ENCODE assay signal across 8 cellular contexts in the genomic region with DNA sequence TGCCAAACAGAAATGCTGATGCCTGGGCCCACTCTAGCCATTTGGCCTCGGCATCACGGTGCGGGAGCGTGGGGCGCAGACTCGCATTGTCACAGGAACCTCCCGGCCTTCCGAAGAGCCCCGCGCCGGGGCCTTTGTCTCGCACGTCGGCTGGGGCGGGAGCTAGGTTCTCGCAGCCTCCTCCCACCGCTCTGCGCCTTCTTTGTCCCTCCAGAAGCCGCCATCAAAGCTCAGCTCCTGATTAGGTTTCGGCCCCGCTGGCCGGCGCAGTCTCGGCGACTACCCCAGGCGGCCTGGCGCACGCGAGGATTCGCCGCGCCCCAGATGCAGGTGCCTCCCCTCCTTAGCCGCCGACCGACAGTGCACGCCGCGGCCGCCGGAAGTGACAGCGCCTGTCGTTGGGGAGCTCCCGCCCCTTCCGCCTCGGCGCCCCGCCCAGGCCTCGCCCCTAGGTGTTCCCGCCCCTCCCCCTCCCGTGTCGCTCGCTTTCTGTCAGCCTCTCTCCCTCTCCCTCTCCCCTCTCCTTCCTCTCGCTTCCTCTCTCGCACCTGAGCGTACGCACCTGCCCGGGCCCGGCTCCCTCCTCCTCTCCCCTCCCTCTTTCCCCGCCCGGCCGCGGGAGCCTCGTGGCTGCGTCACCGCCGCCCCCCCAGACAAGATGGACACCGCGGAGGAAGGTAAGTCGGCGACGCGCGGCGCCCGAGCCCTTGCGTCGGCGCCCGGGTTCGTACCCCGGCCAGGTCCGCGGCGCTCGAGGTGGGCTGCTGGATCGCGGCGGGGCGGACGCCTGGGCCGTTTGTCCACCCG. TPM values are rescaled to one million over a fixed set of nuclear protein-coding genes. Genes with fewer than 3 reads are reported as not detected.
DNase-seq lines count a peak whose midpoint lies in the region; ATAC-seq and TF ChIP-seq lines count a peak whose summit lies in the region.

A gene with protein sequence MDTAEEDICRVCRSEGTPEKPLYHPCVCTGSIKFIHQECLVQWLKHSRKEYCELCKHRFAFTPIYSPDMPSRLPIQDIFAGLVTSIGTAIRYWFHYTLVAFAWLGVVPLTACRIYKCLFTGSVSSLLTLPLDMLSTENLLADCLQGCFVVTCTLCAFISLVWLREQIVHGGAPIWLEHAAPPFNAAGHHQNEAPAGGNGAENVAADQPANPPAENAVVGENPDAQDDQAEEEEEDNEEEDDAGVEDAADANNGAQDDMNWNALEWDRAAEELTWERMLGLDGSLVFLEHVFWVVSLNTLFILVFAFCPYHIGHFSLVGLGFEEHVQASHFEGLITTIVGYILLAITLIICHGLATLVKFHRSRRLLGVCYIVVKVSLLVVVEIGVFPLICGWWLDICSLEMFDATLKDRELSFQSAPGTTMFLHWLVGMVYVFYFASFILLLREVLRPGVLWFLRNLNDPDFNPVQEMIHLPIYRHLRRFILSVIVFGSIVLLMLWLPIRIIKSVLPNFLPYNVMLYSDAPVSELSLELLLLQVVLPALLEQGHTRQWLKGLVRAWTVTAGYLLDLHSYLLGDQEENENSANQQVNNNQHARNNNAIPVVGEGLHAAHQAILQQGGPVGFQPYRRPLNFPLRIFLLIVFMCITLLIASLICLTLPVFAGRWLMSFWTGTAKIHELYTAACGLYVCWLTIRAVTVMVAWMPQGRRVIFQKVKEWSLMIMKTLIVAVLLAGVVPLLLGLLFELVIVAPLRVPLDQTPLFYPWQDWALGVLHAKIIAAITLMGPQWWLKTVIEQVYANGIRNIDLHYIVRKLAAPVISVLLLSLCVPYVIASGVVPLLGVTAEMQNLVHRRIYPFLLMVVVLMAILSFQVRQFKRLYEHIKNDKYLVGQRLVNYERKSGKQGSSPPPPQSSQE (plus strand): TSS at position 455 of the 807 bp plus-strand sequence. CDS start 204 bp downstream, at position 659.

- H3K27me3 ChIP-seq in A673 (replicated peaks; ENCODE audit: insufficient read depth, low read depth, low read length, poor library complexity): no peaks in the 10 kb centered on the region
- no peaks in the 10 kb centered on the region for H3K27me3 ChIP-seq in WERI-Rb-1 (ENCODE audit: insufficient read depth, low read depth, severe bottlenecking)
- H3K27me3 ChIP-seq in breast epithelium: no peaks in the 10 kb centered on the region
- peaks cover 14% of the 10 kb centered on the region for H3K27me3 ChIP-seq in iPS-20b (ENCODE audit: insufficient read depth, low read length)

- H3K36me3 ChIP-seq in A673 (ENCODE audit: insufficient read depth, low read length, poor library complexity, severe bottlenecking) (no peaks in the 10 kb centered on the region), WERI-Rb-1 (peaks cover 15% of the 10 kb centered on the region), breast epithelium (no peaks in the 10 kb centered on the region), iPS-20b (ENCODE audit: insufficient read depth, low read depth, low read length) (no peaks in the 10 kb centered on the region)

- DNase-seq in A673 (ENCODE audit: low spot score): peak; percentile 93
- peak; percentile 91 for DNase-seq in NCI-H2196 treated with DMSO at 0.1 percent for 48 hours (lab: John Stamatoyannopoulos, UW; ENCODE audit: unreplicated experiment)
- peak; percentile 99 for DNase-seq in WERI-Rb-1
- DNase-seq in breast epithelium (ENCODE audit: low spot score in 2 of 2): peak; percentile 93 to 97

- H3K4me3 ChIP-seq in A673 (ENCODE audit: low read depth, low read length, poor library complexity, severe bottlenecking) (peak within 1 kb of the TSS; percentile 78), WERI-Rb-1 (ENCODE audit: low read depth, low read length) (peak within 1 kb of the TSS; percentile 93), breast epithelium (peak within 1 kb of the TSS; percentile 77 to 99 (median 97)), iPS-20b (ENCODE audit: low read length) (peak within 1 kb of the TSS; percentile 97), skin epidermis (peak within 1 kb of the TSS; percentile 68 to 99 (median 95))

- peak; percentile 87 for TF ChIP-seq POLR2A in breast epithelium (IDR thresholded peaks at IDR 0.05)

- POLR2A ChIA-PET in A673 (lab: Charles Lee; ENCODE audit: low non-redundant PET): no interaction called here

- peak within 1 kb of the TSS; percentile 92 for H3K9ac ChIP-seq in iPS-20b (ENCODE audit: low read depth, low read length)

- no peaks in the 10 kb centered on the region for H3K9me3 ChIP-seq in A673 (ENCODE audit: low read depth, low read length, poor library complexity, severe bottlenecking)
- H3K9me3 ChIP-seq in WERI-Rb-1 (ENCODE audit: severe bottlenecking): no peaks in the 10 kb centered on the region
- no peaks in the 10 kb centered on the region for H3K9me3 ChIP-seq in breast epithelium
- no peaks in the 10 kb centered on the region for H3K9me3 ChIP-seq in iPS-20b (ENCODE audit: insufficient read depth, low read depth, low read length)

- CTCF ChIA-PET in A673 (lab: Charles Lee): no interaction called here

- ATAC-seq in GM18870 (IDR thresholded peaks at IDR 0.05; ENCODE audit: unreplicated experiment): peak; percentile 70
- ATAC-seq in HG03135 (IDR thresholded peaks at IDR 0.05; ENCODE audit: unreplicated experiment): peak; percentile 82

- H3K27ac ChIP-seq in A673 (ENCODE audit: low read depth, low read length, poor library complexity, severe bottlenecking) (peak within 1 kb of the TSS; percentile 97), WERI-Rb-1 (peak within 1 kb of the TSS; percentile 100), breast epithelium (peak within 1 kb of the TSS; percentile 95 to 99), iPS-20b (ENCODE audit: low read length) (peak within 1 kb of the TSS; percentile 94), skin epidermis (peak within 1 kb of the TSS; percentile 93 to 100 (median 98))

- intact Hi-C loops in A673 (cut with micrococcal nuclease; ENCODE audit: unreplicated experiment) (loop anchor here (5.0 kb wide), 1 partner anchor 101 kb away; a partner anchor contains a TSS), breast epithelium (cut with DNase I; ENCODE audit: low total_unique reads) (no loop called here)

- BruUV-seq in A673 (replicated peaks; lab: Mats Ljungman, UMichigan): no TSS peak

- TF ChIP-seq CTCF in A673 (conservative IDR thresholded peaks at IDR 0.05; ENCODE audit: low read depth, low read length) (no peak), WERI-Rb-1 (IDR thresholded peaks at IDR 0.05; ENCODE audit: low read depth, low read length) (no peak), breast epithelium (IDR thresholded peaks at IDR 0.05) (no peak)

- H3K4me1 ChIP-seq in A673 (ENCODE audit: insufficient read depth, low read length, poor library complexity, severe bottlenecking) (peaks cover 13% of the 10 kb centered on the region), breast epithelium (no peaks in the 10 kb centered on the region), iPS-20b (ENCODE audit: insufficient read depth, low read length) (peaks cover 18% of the 10 kb centered on the region)

RNA-seq across cellular contexts. Expression of the gene that starts here (rescaled TPM):
- 129 and 144 TPM in 2 replicates for total RNA-seq in A673 (2021)
- total RNA-seq in breast epithelium: 100 to 1,000 TPM in 2 of 3 donors, 10 to 100 TPM in 1; 90.8 to 123 (median 121) TPM

Comparison
In these comparisons a context has a peak if more than half of its experiments do, and no peak if none do; other contexts are left out.
1. Peak in every context shown above with its lines: DNase-seq, ATAC-seq, H3K4me3 ChIP-seq and H3K27ac ChIP-seq.